ENCODE assay signal across 14 cellular contexts in genomic region chr2:207506426-207506825, GRCh38. TPM values are rescaled to one million over a fixed set of nuclear protein-coding genes. Genes with fewer than 3 reads are reported as not detected.
A peak's percentile ranks its signal among the peaks of the same experiment; 100 is the strongest.
DNase-seq lines count a peak whose midpoint lies in the region; ATAC-seq, FAIRE-seq and TF ChIP-seq lines count a peak whose summit lies in the region.
"Had no signal": no experiment of that assay in that cellular context is flagged by ENCODE, and none has a peak within 500 bp of the region (broad histone marks: within the 10 kb centered on the region; RNA-seq: fewer than 3 reads in every experiment).

No MANE protein-coding gene starts in this region.

- no peak overlapping the region for H3K9ac ChIP-seq in fibroblast of lung (ENCODE audit: insufficient read depth, low read length)

- FAIRE-seq in GM12892 (lab: Jason Lieb, UNC) = no peak
- FAIRE-seq: colon, islet of Langerhans had no signal

- peaks cover 7 to 9% of the 10 kb centered on the region in 2 donors for H3K36me3 Mint-ChIP-seq in CD14-positive monocyte
- H3K36me3 Mint-ChIP-seq in T-helper 17 cell (ENCODE audit: low read depth) = no peaks in the 10 kb centered on the region

- DNase-seq in CD14-positive monocyte (ENCODE audit: low spot score) (no peak), T-helper 17 cell (no peak), fibroblast of lung (ENCODE audit: low read depth in 2 of 2) (no peak), amygdala (lab: John Stamatoyannopoulos, UW) (no peak), NCI-H1436 (lab: John Stamatoyannopoulos, UW) (no peak), GM12892 (ENCODE audit: insufficient read length) (no peak)
- no peak for DNase-seq in stimulated activated naive CD4-positive, alpha-beta T cell treated with Interleukin-2 at 50 U/mL for 16 hours (lab: John Stamatoyannopoulos, UW)
- DNase-seq: NCI-H2029 treated with DMSO at 0.1 percent for 48 hours, T1000 had no signal

- H3K27ac Mint-ChIP-seq in CD14-positive monocyte (peak overlapping the region in 6 of 7 donors; percentile 27 to 99 (median 66)), T-helper 17 cell (peak overlapping the region; percentile 76)

- H3K4me3 Mint-ChIP-seq in CD14-positive monocyte = no peak overlapping the region
- peak overlapping the region; percentile 80 for H3K4me3 Mint-ChIP-seq in T-helper 17 cell
- H3K4me3 Mint-ChIP-seq: nephron had no signal

- TF ChIP-seq POLR2A in GM12892 (IDR thresholded peaks at IDR 0.05; ENCODE audit: low read depth, low read length) = no peak

- H3K79me2 ChIP-seq in fibroblast of lung (ENCODE audit: control insufficient read depth, insufficient read depth, low read length) = no peaks in the 10 kb centered on the region

- TF ChIP-seq CTCF in CD14-positive monocyte (IDR thresholded peaks at IDR 0.05) (no peak), fibroblast of lung (conservative IDR thresholded peaks at IDR 0.05 in 1 of 2, IDR thresholded peaks at IDR 0.05 in 1 of 2; ENCODE audit: low read depth in 1 of 2, low read length in 2 of 2) (no peak)

- no peak overlapping the region for H3K4me3 ChIP-seq in fibroblast of lung (replicated peaks in 1 of 4; ENCODE audit: control extremely low read depth in 1 of 4, insufficient read depth in 1 of 4, low read depth in 3 of 4, low read length in 4 of 4)
- H3K4me3 ChIP-seq: skin epidermis had no signal

- H4K20me1 ChIP-seq in fibroblast of lung (ENCODE audit: control insufficient read depth, extremely low read depth, insufficient read depth, low read length) = no peaks in the 10 kb centered on the region

- peaks cover 16% of the 10 kb centered on the region for H3K4me1 ChIP-seq in fibroblast of lung (ENCODE audit: control insufficient read depth, extremely low read depth, insufficient read depth, low read length)

- H3K9me3 Mint-ChIP-seq in CD14-positive monocyte = peaks cover 0 to 4% (median 0%) of the 10 kb centered on the region in 7 donors
- H3K9me3 Mint-ChIP-seq: nephron had no signal

- H3K27me3 Mint-ChIP-seq in CD14-positive monocyte (ENCODE audit: low read depth in 3 of 3) = peaks cover 0 to 1% (median 0%) of the 10 kb centered on the region in 3 donors
- peaks cover 5% of the 10 kb centered on the region for H3K27me3 Mint-ChIP-seq in T-helper 17 cell

- H3K4me2 ChIP-seq in fibroblast of lung (ENCODE audit: extremely low read depth, insufficient read depth, low read length) = peak overlapping the region; percentile 45

- H3K27me3 ChIP-seq in fibroblast of lung (ENCODE audit: control insufficient read depth, insufficient read depth, low read length) = no peaks in the 10 kb centered on the region

- peak overlapping the region; percentile 6 for H3K27ac ChIP-seq in fibroblast of lung (ENCODE audit: insufficient read depth, low read length)

- ATAC-seq in GM19395 (IDR thresholded peaks at IDR 0.05; ENCODE audit: unreplicated experiment) = peak; percentile 55
- ATAC-seq in T-helper 17 cell = peak; percentile 15

- intact Hi-C loops in CD14-positive monocyte (cut with micrococcal nuclease) = loop anchor here (10.0 kb wide), 1 partner anchor 342 kb away; the partner anchor contains the start of gene KLF7 (in 2 of the 2)

- no peak overlapping the region for H2AFZ ChIP-seq in fibroblast of lung (ENCODE audit: low read length)

- H3K9me3 ChIP-seq in T-helper 17 cell (ENCODE audit: control insufficient read depth, low read length, poor library complexity, severe bottlenecking) = no peaks in the 10 kb centered on the region
- H3K9me3 ChIP-seq in fibroblast of lung (ENCODE audit: control insufficient read depth, insufficient read depth, low read depth, low read length) = no peaks in the 10 kb centered on the region

- peaks cover 53% of the 10 kb centered on the region for H3K4me1 Mint-ChIP-seq in CD14-positive monocyte
- peaks cover 27% of the 10 kb centered on the region for H3K4me1 Mint-ChIP-seq in T-helper 17 cell

- H3K36me3 ChIP-seq in fibroblast of lung (ENCODE audit: control insufficient read depth, insufficient read depth, low read length) = no peaks in the 10 kb centered on the region

RNA-seq across cellular contexts. Expression of gene CREB1, which starts 23.3 kb away (rescaled TPM):
- polyA plus RNA-seq in CD14-positive monocyte = 10 to 100 TPM; 55.2 to 60.5 TPM
- total RNA-seq in T-helper 17 cell = 10 to 100 TPM; 73.7 to 89.3 TPM
- 33.1 and 47.4 TPM in 2 replicates for total RNA-seq in fibroblast of lung
- 34.3 and 37.7 TPM in 2 replicates for polyA plus RNA-seq in fibroblast of lung
- 26.8 and 27.5 TPM in 2 replicates for polyA plus RNA-seq in fibroblast of lung (2012)
- polyA minus RNA-seq in fibroblast of lung (ENCODE audit: low replicate concordance) = 33.3 and 119 TPM in 2 replicates
- polyA plus RNA-seq in GM12892 (2012; ENCODE audit: missing spikeins) = 48.2 TPM
